In genomic region chr1:999797-1000356, GRCh38 we compare ENCODE assay signal across 8 cellular contexts. TPM values are rescaled to one million over a fixed set of nuclear protein-coding genes. Genes with fewer than 3 reads are reported as not detected.
DNase-seq lines count a peak whose midpoint lies in the region; ATAC-seq and TF ChIP-seq lines count a peak whose summit lies in the region.

Gene HES4 (minus strand): TSS chr1:1000097. CDS start chr1:999973, 124 bp downstream.

- H3K4me1 ChIP-seq in DND-41 (ENCODE audit: insufficient read depth, low read length) (peaks cover 8% of the 10 kb centered on the region; the same call in 1 of the 2 replicates), RWPE2 (ENCODE audit: insufficient read depth, poor library complexity, severe bottlenecking) (peaks cover 5% of the 10 kb centered on the region), cardiac muscle cell (ENCODE audit: low read depth) (peaks cover 13% of the 10 kb centered on the region), osteoblast (ENCODE audit: insufficient read depth, low read length) (peaks cover 4% of the 10 kb centered on the region)

- no peak within 1 kb of the TSS for H3K9ac ChIP-seq in DND-41 (ENCODE audit: low read depth, low read length)

- no peak within 1 kb of the TSS for H2AFZ ChIP-seq in DND-41 (ENCODE audit: low read depth, low read length)
- H2AFZ ChIP-seq in osteoblast (ENCODE audit: low read length): peak within 1 kb of the TSS; percentile 22

- no peak for TF ChIP-seq CTCF in DND-41 (IDR thresholded peaks at IDR 0.05; ENCODE audit: borderline replicate concordance, extremely low read depth, low read length, poor library complexity, severe bottlenecking)
- no peak for TF ChIP-seq CTCF in RWPE2 (IDR thresholded peaks at IDR 0.05; ENCODE audit: poor library complexity, severe bottlenecking)
- TF ChIP-seq CTCF in cardiac muscle cell (IDR thresholded peaks at IDR 0.05; ENCODE audit: low read depth, low read length): no peak
- TF ChIP-seq CTCF in osteoblast (IDR thresholded peaks at IDR 0.05; ENCODE audit: extremely low read depth, low read depth, low read length): no peak

- no peaks in the 10 kb centered on the region for H3K36me3 ChIP-seq in DND-41 (ENCODE audit: insufficient read depth, low read length)
- no peaks in the 10 kb centered on the region for H3K36me3 ChIP-seq in RWPE2 (ENCODE audit: low read depth)
- no peaks in the 10 kb centered on the region for H3K36me3 ChIP-seq in cardiac muscle cell
- no peaks in the 10 kb centered on the region for H3K36me3 ChIP-seq in osteoblast (ENCODE audit: insufficient read depth, low read length)

- H3K4me2 ChIP-seq in DND-41 (ENCODE audit: insufficient read depth, low read length): peak within 1 kb of the TSS; percentile 42
- peak within 1 kb of the TSS; percentile 59 for H3K4me2 ChIP-seq in osteoblast (ENCODE audit: insufficient read depth, low read length)

- H3K27me3 ChIP-seq in DND-41 (ENCODE audit: insufficient read depth, low read length, poor library complexity) (peaks cover 53% of the 10 kb centered on the region), RWPE2 (ENCODE audit: insufficient read depth, poor library complexity, severe bottlenecking) (no peaks in the 10 kb centered on the region), cardiac muscle cell (peaks cover 43% of the 10 kb centered on the region), osteoblast (ENCODE audit: insufficient read depth, low read length) (peaks cover 50% of the 10 kb centered on the region)

- no peaks in the 10 kb centered on the region for H3K9me3 ChIP-seq in DND-41 (ENCODE audit: insufficient read depth, low read length, severe bottlenecking)
- no peaks in the 10 kb centered on the region for H3K9me3 ChIP-seq in RWPE2 (ENCODE audit: severe bottlenecking)
- no peaks in the 10 kb centered on the region for H3K9me3 ChIP-seq in cardiac muscle cell (ENCODE audit: low read depth)
- no peaks in the 10 kb centered on the region for H3K9me3 ChIP-seq in osteoblast (ENCODE audit: low read depth, low read length)

- no peak within 1 kb of the TSS; a peak in 1 of 4 replicates for H3K4me3 ChIP-seq in DND-41 (ENCODE audit: low read depth in 1 of 2, low read length in 2 of 2)
- peak within 1 kb of the TSS; percentile 51 for H3K4me3 ChIP-seq in RWPE2 (ENCODE audit: severe bottlenecking)
- H3K4me3 ChIP-seq in cardiac muscle cell: peak within 1 kb of the TSS; percentile 39
- peak within 1 kb of the TSS; percentile 60 for H3K4me3 ChIP-seq in osteoblast (ENCODE audit: insufficient read depth, low read length)

- H4K20me1 ChIP-seq in DND-41 (ENCODE audit: insufficient read depth, low read length) (peaks cover 21% of the 10 kb centered on the region), osteoblast (ENCODE audit: insufficient read depth, low read length) (no peaks in the 10 kb centered on the region)

- peak; percentile 66 for ATAC-seq in DND-41 (ENCODE audit: insufficient read depth, low read depth)
- ATAC-seq in RWPE2 (ENCODE audit: low read depth): peak; percentile 46
- no peak for ATAC-seq in HG03565 (IDR thresholded peaks at IDR 0.05; ENCODE audit: unreplicated experiment)

- H3K79me2 ChIP-seq in DND-41 (ENCODE audit: insufficient read depth, low read length) (no peaks in the 10 kb centered on the region), osteoblast (ENCODE audit: insufficient read depth, low read length) (no peaks in the 10 kb centered on the region)

- H3K27ac ChIP-seq in DND-41 (ENCODE audit: low read length) (no peak within 1 kb of the TSS), RWPE2 (ENCODE audit: poor library complexity, severe bottlenecking) (peak within 1 kb of the TSS; percentile 76), cardiac muscle cell (peak within 1 kb of the TSS; percentile 99), osteoblast (ENCODE audit: low read depth, low read length) (peak within 1 kb of the TSS; percentile 41)

- peak; percentile 55 for DNase-seq in DND-41
- DNase-seq in HS-27A (ENCODE audit: low read depth): peak; percentile 82
- peak; percentile 93 for DNase-seq in RWPE2 (ENCODE audit: low spot score)
- peak; percentile 84 for DNase-seq in amniotic stem cell (lab: John Stamatoyannopoulos, UW)
- DNase-seq in cardiac muscle cell (ENCODE audit: low read depth in 1 of 2, low spot score in 1 of 2): peak; percentile 96 to 97
- peak; percentile 99 for DNase-seq in osteoblast (ENCODE audit: insufficient read length, low spot score, missing footprints)
- no peak for DNase-seq in AML-193 (lab: John Stamatoyannopoulos, UW)

RNA-seq across cellular contexts. Expression of gene HES4, which starts in this region (rescaled TPM):
- 54.4 and 89.4 TPM in 2 replicates for total RNA-seq in cardiac muscle cell
- 45.7 and 83.6 TPM in 2 replicates for polyA plus RNA-seq in cardiac muscle cell
- total RNA-seq in osteoblast: 0.29 and 0.72 TPM in 2 replicates

Comparison
In these comparisons a context has a peak if more than half of its experiments do, and no peak if none do; other contexts are left out.
1. RNA of gene HES4 (total RNA-seq): 54.4 to 89.4 TPM in cardiac muscle cell; 0.29 to 0.72 TPM in osteoblast; every median in the first group is over 10 times any median in the second.
2. Peak in DNase-seq, H3K4me3 ChIP-seq, H3K27ac ChIP-seq and H3K4me2 ChIP-seq in osteoblast; RNA of the gene not detected or under 1 TPM.
3. DNase-seq: peak in DND-41 (single experiment), HS-27A (single experiment), RWPE2 (single experiment), amniotic stem cell (single experiment) and cardiac muscle cell (2 of 2); none in AML-193 (0 of 2).
4. H3K4me3 ChIP-seq: peak in RWPE2 (single experiment) and cardiac muscle cell (single experiment); none in DND-41 (0 of 2).